ENCODE assay signal across 11 cellular contexts in the genomic region with DNA sequence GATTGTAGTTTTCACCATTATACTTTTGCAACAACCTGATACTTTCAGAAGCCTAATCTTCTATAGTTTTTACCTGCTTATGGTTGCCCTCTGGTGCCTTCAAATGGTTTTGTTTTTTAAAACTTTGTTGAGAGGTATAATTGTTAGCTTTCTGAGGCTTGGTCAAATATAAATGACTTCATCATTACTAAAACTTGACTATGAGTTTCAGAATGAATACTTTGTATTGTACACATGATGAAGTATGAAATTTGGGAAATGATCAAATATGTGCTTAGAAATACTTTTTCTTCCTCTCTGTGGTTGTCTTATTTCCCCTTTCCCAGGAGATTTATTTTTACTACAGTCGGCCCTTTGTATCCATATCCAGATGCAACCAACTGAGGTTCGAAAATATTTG.
DNase-seq lines count a peak whose midpoint lies in the region; ATAC-seq and TF ChIP-seq lines count a peak whose summit lies in the region.
"Had no signal": no experiment of that assay in that cellular context is flagged by ENCODE, and none has a peak within 500 bp of the region (broad histone marks: within the 10 kb centered on the region; RNA-seq: fewer than 3 reads in every experiment).

No MANE protein-coding gene starts in this region.

- H3K9ac ChIP-seq in OCI-LY1 (ENCODE audit: low read length): no peak overlapping the region

- intact Hi-C loops in uterus (cut with DNase I; ENCODE audit: low total_unique reads): no loop called here

- H3K9me3 ChIP-seq in OCI-LY1 (ENCODE audit: low read length) (peaks cover 6% of the 10 kb centered on the region), SJCRH30 (replicated peaks) (no peaks in the 10 kb centered on the region), uterus (no peaks in the 10 kb centered on the region), gastroesophageal sphincter (peaks cover 0 to 6% (median 0%) of the 10 kb centered on the region in 3 donors)

- no peak overlapping the region for H3K4me2 ChIP-seq in OCI-LY1 (ENCODE audit: low read length)

- TF ChIP-seq POLR2A in uterus (IDR thresholded peaks at IDR 0.05) (no peak), gastroesophageal sphincter (IDR thresholded peaks at IDR 0.05) (no peak)

- DNase-seq in GM06990 (ENCODE audit: extremely low read depth, insufficient read length) (peak; percentile 31), foreskin melanocyte (peak; percentile 73), SJCRH30 (no peak), DMS153 treated with DMSO at 0.1 percent for 48 hours (lab: John Stamatoyannopoulos, UW; ENCODE audit: unreplicated experiment) (no peak), uterus (no peak)
- DNase-seq: activated T-cell treated with anti-CD3 and anti-CD28 coated beads, Interleukin-2, amount 50 U/mL, for 4 hours; NCI-H524 had no signal

- H3F3A ChIP-seq in OCI-LY1 (ENCODE audit: insufficient read depth, low read length): no peaks in the 10 kb centered on the region

- peak; percentile 22 for TF ChIP-seq CTCF in GM06990 (IDR thresholded peaks at IDR 0.05; ENCODE audit: insufficient read depth, low read length, poor library complexity, severe bottlenecking)
- TF ChIP-seq CTCF in OCI-LY1 (IDR thresholded peaks at IDR 0.05; ENCODE audit: low read length): peak; percentile 40
- TF ChIP-seq CTCF in uterus (IDR thresholded peaks at IDR 0.05): no peak
- TF ChIP-seq CTCF in gastroesophageal sphincter (IDR thresholded peaks at IDR 0.05): no peak

- ATAC-seq in GM21619 (IDR thresholded peaks at IDR 0.05; ENCODE audit: unreplicated experiment) (peak; percentile 60), gastroesophageal sphincter (no peak)

- H4K20me1 ChIP-seq in OCI-LY1 (ENCODE audit: insufficient read depth, low read length): no peaks in the 10 kb centered on the region

- H3K27ac ChIP-seq in OCI-LY1 (ENCODE audit: low read depth, low read length, poor library complexity, severe bottlenecking): no peak overlapping the region
- H3K27ac ChIP-seq in SJCRH30: no peak overlapping the region
- no peak overlapping the region for H3K27ac ChIP-seq in uterus
- no peak overlapping the region for H3K27ac ChIP-seq in gastroesophageal sphincter
- H3K27ac ChIP-seq: thoracic aorta had no signal

- no peak overlapping the region for H2AFZ ChIP-seq in OCI-LY1 (ENCODE audit: low read length)

- H3K27me3 ChIP-seq in GM06990 (replicated peaks; ENCODE audit: control insufficient read depth, insufficient read depth, low read length) (no peaks in the 10 kb centered on the region), OCI-LY1 (ENCODE audit: insufficient read depth, low read length) (no peaks in the 10 kb centered on the region), SJCRH30 (no peaks in the 10 kb centered on the region), uterus (no peaks in the 10 kb centered on the region), gastroesophageal sphincter (no peaks in the 10 kb centered on the region)

- H3K79me2 ChIP-seq in OCI-LY1 (ENCODE audit: insufficient read depth, low read length): no peaks in the 10 kb centered on the region

- no peaks in the 10 kb centered on the region for H3K9me2 ChIP-seq in OCI-LY1 (ENCODE audit: low read depth, low read length)

- H3K4me3 ChIP-seq in GM06990 (replicated peaks; ENCODE audit: low read depth, low read length) (no peak overlapping the region), OCI-LY1 (ENCODE audit: low read depth, low read length, poor library complexity, severe bottlenecking) (no peak overlapping the region), SJCRH30 (no peak overlapping the region), uterus (no peak overlapping the region), gastroesophageal sphincter (no peak overlapping the region)
- H3K4me3 ChIP-seq: thoracic aorta had no signal

- H3K36me3 ChIP-seq in GM06990 (ENCODE audit: control insufficient read depth, insufficient read depth, low read length): no peaks in the 10 kb centered on the region
- no peaks in the 10 kb centered on the region; the same call in 1 of the 2 replicates for H3K36me3 ChIP-seq in OCI-LY1 (ENCODE audit: insufficient read depth, low read length)
- no peaks in the 10 kb centered on the region for H3K36me3 ChIP-seq in SJCRH30
- H3K36me3 ChIP-seq in uterus: no peaks in the 10 kb centered on the region
- no peaks in the 10 kb centered on the region for H3K36me3 ChIP-seq in gastroesophageal sphincter
- H3K36me3 ChIP-seq: thoracic aorta had no signal

- H3K4me1 ChIP-seq in OCI-LY1 (ENCODE audit: insufficient read depth, low read length, severe bottlenecking) (no peaks in the 10 kb centered on the region), SJCRH30 (peaks cover 14% of the 10 kb centered on the region), uterus (no peaks in the 10 kb centered on the region), gastroesophageal sphincter (peaks cover 0 to 29% (median 2%) of the 10 kb centered on the region in 3 donors)

- WGBS in gastroesophageal sphincter (ENCODE audit: low coverage in 1 of 2), 2 donors: 49 to 78% methylated on average over 2 of the region's 2 CpGs

- TF ChIP-seq EP300 in gastroesophageal sphincter (IDR thresholded peaks at IDR 0.05): no peak

Comparison
In these comparisons a context has a peak if more than half of its experiments do, and no peak if none do; other contexts are left out.
1. DNase-seq: peak in GM06990 (single experiment) and foreskin melanocyte (single experiment); none in SJCRH30 (0 of 2), DMS153 treated with DMSO at 0.1 percent for 48 hours (single experiment) and uterus (0 of 2).
2. CTCF ChIP-seq: peak in GM06990 (single experiment) and OCI-LY1 (single experiment); none in uterus (0 of 4) and gastroesophageal sphincter (0 of 4).